ENCODE assay signal across 2 cellular contexts in the genomic region with DNA sequence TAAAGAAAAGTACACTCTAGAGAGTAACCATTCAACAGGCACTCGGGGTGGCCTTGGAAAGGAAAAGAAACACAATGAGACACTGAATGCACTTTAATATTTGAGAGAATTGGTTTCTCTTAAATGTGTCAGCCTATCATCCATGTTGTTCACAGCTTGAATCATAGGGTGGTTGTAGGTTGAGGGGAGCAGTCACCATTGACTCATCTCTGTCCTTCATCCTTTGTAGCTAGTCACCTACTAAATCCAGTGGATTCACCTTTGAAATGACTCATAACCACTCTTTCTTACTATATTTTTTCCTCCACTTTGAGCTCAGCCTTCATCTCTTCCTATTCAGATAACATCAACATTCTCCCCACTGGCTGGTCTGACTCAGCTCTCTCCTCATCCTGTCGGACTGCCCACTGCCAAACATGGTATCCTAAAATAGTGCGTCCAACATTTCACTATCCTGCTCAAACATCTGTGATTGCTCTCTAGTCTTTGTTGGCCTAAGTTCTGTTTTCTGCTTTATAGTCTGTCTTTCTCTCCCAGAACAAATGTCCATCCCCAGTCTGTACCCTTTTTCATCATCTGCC.
TF ChIP-seq lines count a peak whose summit lies in the region.

No MANE protein-coding gene starts in this region.

TF ChIP-seq in SK-N-SH, 30 proteins besides CTCF, POLR2A, EP300 and RAD21 (continued from another document and continues in another):
- TF ChIP-seq, protein P1, sequence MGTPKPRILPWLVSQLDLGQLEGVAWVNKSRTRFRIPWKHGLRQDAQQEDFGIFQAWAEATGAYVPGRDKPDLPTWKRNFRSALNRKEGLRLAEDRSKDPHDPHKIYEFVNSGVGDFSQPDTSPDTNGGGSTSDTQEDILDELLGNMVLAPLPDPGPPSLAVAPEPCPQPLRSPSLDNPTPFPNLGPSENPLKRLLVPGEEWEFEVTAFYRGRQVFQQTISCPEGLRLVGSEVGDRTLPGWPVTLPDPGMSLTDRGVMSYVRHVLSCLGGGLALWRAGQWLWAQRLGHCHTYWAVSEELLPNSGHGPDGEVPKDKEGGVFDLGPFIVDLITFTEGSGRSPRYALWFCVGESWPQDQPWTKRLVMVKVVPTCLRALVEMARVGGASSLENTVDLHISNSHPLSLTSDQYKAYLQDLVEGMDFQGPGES (IDR thresholded peaks at IDR 0.05; ENCODE audit: low read depth, low read length): no peak
- no peak for TF ChIP-seq GATA2 (CRISPR knock-in tag; IDR thresholded peaks at IDR 0.05)
- TF ChIP-seq POLR2AphosphoS5 (IDR thresholded peaks at IDR 0.05; ENCODE audit: low read depth, low read length): no peak; the same call in 1 of the 2 replicates
- no peak for TF ChIP-seq EZH2phosphoT487 (IDR thresholded peaks at IDR 0.05; ENCODE audit: borderline replicate concordance, low read depth)
- no peak for TF ChIP-seq FOXJ3 (CRISPR knock-in tag; IDR thresholded peaks at IDR 0.05)
- TF ChIP-seq FOSL2 (IDR thresholded peaks at IDR 0.05; ENCODE audit: borderline replicate concordance, low read depth): peak; percentile 97
- TF ChIP-seq SMC3 (IDR thresholded peaks at IDR 0.05; ENCODE audit: low read depth, low read length): no peak
- 0 out of 2 replicates have a peak, but pooled peaks have one; percentile 20 for TF ChIP-seq MAX (IDR thresholded peaks at IDR 0.05; ENCODE audit: low read depth)
- TF ChIP-seq CHD2 (IDR thresholded peaks at IDR 0.05; ENCODE audit: low read length, partially characterized antibody): no peak
- peak; percentile 71 for TF ChIP-seq PBX3 (IDR thresholded peaks at IDR 0.05)
- no peak for TF ChIP-seq RFX5 (IDR thresholded peaks at IDR 0.05; ENCODE audit: low read length)
- TF ChIP-seq FOXM1 (IDR thresholded peaks at IDR 0.05; ENCODE audit: low read depth): no peak; the same call in 1 of the 2 replicates
- no peak for TF ChIP-seq TAF1 (IDR thresholded peaks at IDR 0.05; ENCODE audit: borderline replicate concordance, low read depth, low read length)
- TF ChIP-seq NRF1 (IDR thresholded peaks at IDR 0.05; ENCODE audit: low read depth, low read length): no peak
- TF ChIP-seq MXI1 (IDR thresholded peaks at IDR 0.05; ENCODE audit: low read depth, low read length): no peak
- TF ChIP-seq NFIC (IDR thresholded peaks at IDR 0.05; ENCODE audit: borderline replicate concordance): peak; percentile 79; the same call in 1 of the 2 replicates
- TF ChIP-seq RCOR1 (IDR thresholded peaks at IDR 0.05; ENCODE audit: low read length): no peak
- TF ChIP-seq, protein P2, sequence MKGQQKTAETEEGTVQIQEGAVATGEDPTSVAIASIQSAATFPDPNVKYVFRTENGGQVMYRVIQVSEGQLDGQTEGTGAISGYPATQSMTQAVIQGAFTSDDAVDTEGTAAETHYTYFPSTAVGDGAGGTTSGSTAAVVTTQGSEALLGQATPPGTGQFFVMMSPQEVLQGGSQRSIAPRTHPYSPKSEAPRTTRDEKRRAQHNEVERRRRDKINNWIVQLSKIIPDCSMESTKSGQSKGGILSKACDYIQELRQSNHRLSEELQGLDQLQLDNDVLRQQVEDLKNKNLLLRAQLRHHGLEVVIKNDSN (IDR thresholded peaks at IDR 0.05; ENCODE audit: borderline replicate concordance, low read depth): no peak; the same call in 1 of the 2 replicates
- TF ChIP-seq RXRA (IDR thresholded peaks at IDR 0.05; ENCODE audit: borderline replicate concordance, low read depth): peak; percentile 69; the same call in 1 of the 2 replicates
- TF ChIP-seq YY1 (IDR thresholded peaks at IDR 0.05; ENCODE audit: low read depth): no peak
- peak; percentile 29; the same call in 1 of the 2 replicates for TF ChIP-seq ZBTB33 (IDR thresholded peaks at IDR 0.05; ENCODE audit: borderline replicate concordance, low read depth)
- TF ChIP-seq JUND (IDR thresholded peaks at IDR 0.05): peak; percentile 96
- TF ChIP-seq MEF2A (IDR thresholded peaks at IDR 0.05; ENCODE audit: borderline replicate concordance, low read depth): peak; percentile 75
- no peak for TF ChIP-seq GABPA (IDR thresholded peaks at IDR 0.05; ENCODE audit: low read depth)
- TF ChIP-seq ELF1 (IDR thresholded peaks at IDR 0.05): peak; percentile 68; the same call in 1 of the 2 replicates
- no peak for TF ChIP-seq USF2 (IDR thresholded peaks at IDR 0.05; ENCODE audit: borderline replicate concordance, low read depth, low read length)

TF ChIP-seq in H1, 55 proteins besides CTCF, POLR2A, EP300 and RAD21 (continued from another document):
- TF ChIP-seq, protein P3, sequence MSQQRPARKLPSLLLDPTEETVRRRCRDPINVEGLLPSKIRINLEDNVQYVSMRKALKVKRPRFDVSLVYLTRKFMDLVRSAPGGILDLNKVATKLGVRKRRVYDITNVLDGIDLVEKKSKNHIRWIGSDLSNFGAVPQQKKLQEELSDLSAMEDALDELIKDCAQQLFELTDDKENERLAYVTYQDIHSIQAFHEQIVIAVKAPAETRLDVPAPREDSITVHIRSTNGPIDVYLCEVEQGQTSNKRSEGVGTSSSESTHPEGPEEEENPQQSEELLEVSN (IDR thresholded peaks at IDR 0.05): no peak
- TF ChIP-seq BCL11A (IDR thresholded peaks at IDR 0.05; ENCODE audit: low read depth in 2 of 2, low read length in 2 of 2): no peak
- no peak for TF ChIP-seq RBBP5 (IDR thresholded peaks at IDR 0.05; ENCODE audit: borderline replicate concordance, low read depth, low read length)
- no peak for TF ChIP-seq SUZ12 (IDR thresholded peaks at IDR 0.05; ENCODE audit: low read length)
- no peak for TF ChIP-seq TEAD4 (IDR thresholded peaks at IDR 0.05; ENCODE audit: low read depth, low read length)
- no peak for TF ChIP-seq FOSL1 (IDR thresholded peaks at IDR 0.05; ENCODE audit: insufficient read depth, low read depth, low read length)
- TF ChIP-seq POLR2AphosphoS5 (IDR thresholded peaks at IDR 0.05; ENCODE audit: low read depth, low read length): no peak
- TF ChIP-seq GTF2F1 (IDR thresholded peaks at IDR 0.05; ENCODE audit: borderline replicate concordance, low read depth, low read length): no peak
- no peak for TF ChIP-seq JUN (IDR thresholded peaks at IDR 0.05; ENCODE audit: low read depth, low read length)
- TF ChIP-seq, protein P4, sequence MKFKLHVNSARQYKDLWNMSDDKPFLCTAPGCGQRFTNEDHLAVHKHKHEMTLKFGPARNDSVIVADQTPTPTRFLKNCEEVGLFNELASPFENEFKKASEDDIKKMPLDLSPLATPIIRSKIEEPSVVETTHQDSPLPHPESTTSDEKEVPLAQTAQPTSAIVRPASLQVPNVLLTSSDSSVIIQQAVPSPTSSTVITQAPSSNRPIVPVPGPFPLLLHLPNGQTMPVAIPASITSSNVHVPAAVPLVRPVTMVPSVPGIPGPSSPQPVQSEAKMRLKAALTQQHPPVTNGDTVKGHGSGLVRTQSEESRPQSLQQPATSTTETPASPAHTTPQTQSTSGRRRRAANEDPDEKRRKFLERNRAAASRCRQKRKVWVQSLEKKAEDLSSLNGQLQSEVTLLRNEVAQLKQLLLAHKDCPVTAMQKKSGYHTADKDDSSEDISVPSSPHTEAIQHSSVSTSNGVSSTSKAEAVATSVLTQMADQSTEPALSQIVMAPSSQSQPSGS (IDR thresholded peaks at IDR 0.05; ENCODE audit: low read length): no peak
- no peak for TF ChIP-seq SIX5 (IDR thresholded peaks at IDR 0.05; ENCODE audit: low read depth, low read length)
- TF ChIP-seq BACH1 (IDR thresholded peaks at IDR 0.05; ENCODE audit: low read length): no peak
- TF ChIP-seq MAFK (IDR thresholded peaks at IDR 0.05; ENCODE audit: low read depth, low read length): no peak
- no peak for TF ChIP-seq RXRA (IDR thresholded peaks at IDR 0.05; ENCODE audit: insufficient read depth, low read depth, low read length)
- no peak for TF ChIP-seq SP2 (IDR thresholded peaks at IDR 0.05; ENCODE audit: low read length)
- no peak for TF ChIP-seq TAF1 (IDR thresholded peaks at IDR 0.05; ENCODE audit: low read depth, low read length)
- no peak for TF ChIP-seq YY1 (IDR thresholded peaks at IDR 0.05; ENCODE audit: low read depth, low read length)
